In genomic region chr12:6167327-6168280, GRCh38 we compare ENCODE assay signal across 2 cellular contexts.
A peak's percentile ranks its signal among the peaks of the same experiment; 100 is the strongest.
TF ChIP-seq lines count a peak whose summit lies in the region.

No MANE protein-coding gene starts in this region.

TF ChIP-seq in SK-N-SH, 30 proteins besides CTCF, POLR2A, EP300 and RAD21 (continued from another document):
- TF ChIP-seq, protein P1, sequence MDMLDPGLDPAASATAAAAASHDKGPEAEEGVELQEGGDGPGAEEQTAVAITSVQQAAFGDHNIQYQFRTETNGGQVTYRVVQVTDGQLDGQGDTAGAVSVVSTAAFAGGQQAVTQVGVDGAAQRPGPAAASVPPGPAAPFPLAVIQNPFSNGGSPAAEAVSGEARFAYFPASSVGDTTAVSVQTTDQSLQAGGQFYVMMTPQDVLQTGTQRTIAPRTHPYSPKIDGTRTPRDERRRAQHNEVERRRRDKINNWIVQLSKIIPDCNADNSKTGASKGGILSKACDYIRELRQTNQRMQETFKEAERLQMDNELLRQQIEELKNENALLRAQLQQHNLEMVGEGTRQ (IDR thresholded peaks at IDR 0.05; ENCODE audit: borderline replicate concordance, low read depth, low read length), result no peak
- TF ChIP-seq TCF12 (IDR thresholded peaks at IDR 0.05), result peak; percentile 83
- peak; percentile 54; the same call in 1 of the 2 replicates for TF ChIP-seq POLR2AphosphoS5 (IDR thresholded peaks at IDR 0.05; ENCODE audit: low read depth, low read length)
- TF ChIP-seq, protein P2, sequence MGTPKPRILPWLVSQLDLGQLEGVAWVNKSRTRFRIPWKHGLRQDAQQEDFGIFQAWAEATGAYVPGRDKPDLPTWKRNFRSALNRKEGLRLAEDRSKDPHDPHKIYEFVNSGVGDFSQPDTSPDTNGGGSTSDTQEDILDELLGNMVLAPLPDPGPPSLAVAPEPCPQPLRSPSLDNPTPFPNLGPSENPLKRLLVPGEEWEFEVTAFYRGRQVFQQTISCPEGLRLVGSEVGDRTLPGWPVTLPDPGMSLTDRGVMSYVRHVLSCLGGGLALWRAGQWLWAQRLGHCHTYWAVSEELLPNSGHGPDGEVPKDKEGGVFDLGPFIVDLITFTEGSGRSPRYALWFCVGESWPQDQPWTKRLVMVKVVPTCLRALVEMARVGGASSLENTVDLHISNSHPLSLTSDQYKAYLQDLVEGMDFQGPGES (IDR thresholded peaks at IDR 0.05; ENCODE audit: low read depth, low read length), result no peak
- TF ChIP-seq YY1 (IDR thresholded peaks at IDR 0.05; ENCODE audit: low read depth), result 0 out of 2 replicates have a peak, but pooled peaks have one; percentile 44
- no peak for TF ChIP-seq USF1 (IDR thresholded peaks at IDR 0.05; ENCODE audit: borderline replicate concordance, low read depth)
- TF ChIP-seq FOSL2 (IDR thresholded peaks at IDR 0.05; ENCODE audit: borderline replicate concordance, low read depth), result peak; percentile 98
- no peak for TF ChIP-seq FOXJ3 (CRISPR knock-in tag; IDR thresholded peaks at IDR 0.05)
- no peak for TF ChIP-seq EZH2phosphoT487 (IDR thresholded peaks at IDR 0.05; ENCODE audit: borderline replicate concordance, low read depth)
- TF ChIP-seq FOXM1 (IDR thresholded peaks at IDR 0.05; ENCODE audit: low read depth), result no peak
- peak; percentile 70; the same call in 1 of the 2 replicates for TF ChIP-seq RXRA (IDR thresholded peaks at IDR 0.05; ENCODE audit: borderline replicate concordance, low read depth)
- no peak for TF ChIP-seq MXI1 (IDR thresholded peaks at IDR 0.05; ENCODE audit: low read depth, low read length)
- TF ChIP-seq RFX5 (IDR thresholded peaks at IDR 0.05; ENCODE audit: low read length), result no peak
- no peak for TF ChIP-seq GATA2 (CRISPR knock-in tag; IDR thresholded peaks at IDR 0.05)
- TF ChIP-seq ZBTB33 (IDR thresholded peaks at IDR 0.05; ENCODE audit: borderline replicate concordance, low read depth), result peak; percentile 31; the same call in 1 of the 2 replicates
- TF ChIP-seq, protein P3, sequence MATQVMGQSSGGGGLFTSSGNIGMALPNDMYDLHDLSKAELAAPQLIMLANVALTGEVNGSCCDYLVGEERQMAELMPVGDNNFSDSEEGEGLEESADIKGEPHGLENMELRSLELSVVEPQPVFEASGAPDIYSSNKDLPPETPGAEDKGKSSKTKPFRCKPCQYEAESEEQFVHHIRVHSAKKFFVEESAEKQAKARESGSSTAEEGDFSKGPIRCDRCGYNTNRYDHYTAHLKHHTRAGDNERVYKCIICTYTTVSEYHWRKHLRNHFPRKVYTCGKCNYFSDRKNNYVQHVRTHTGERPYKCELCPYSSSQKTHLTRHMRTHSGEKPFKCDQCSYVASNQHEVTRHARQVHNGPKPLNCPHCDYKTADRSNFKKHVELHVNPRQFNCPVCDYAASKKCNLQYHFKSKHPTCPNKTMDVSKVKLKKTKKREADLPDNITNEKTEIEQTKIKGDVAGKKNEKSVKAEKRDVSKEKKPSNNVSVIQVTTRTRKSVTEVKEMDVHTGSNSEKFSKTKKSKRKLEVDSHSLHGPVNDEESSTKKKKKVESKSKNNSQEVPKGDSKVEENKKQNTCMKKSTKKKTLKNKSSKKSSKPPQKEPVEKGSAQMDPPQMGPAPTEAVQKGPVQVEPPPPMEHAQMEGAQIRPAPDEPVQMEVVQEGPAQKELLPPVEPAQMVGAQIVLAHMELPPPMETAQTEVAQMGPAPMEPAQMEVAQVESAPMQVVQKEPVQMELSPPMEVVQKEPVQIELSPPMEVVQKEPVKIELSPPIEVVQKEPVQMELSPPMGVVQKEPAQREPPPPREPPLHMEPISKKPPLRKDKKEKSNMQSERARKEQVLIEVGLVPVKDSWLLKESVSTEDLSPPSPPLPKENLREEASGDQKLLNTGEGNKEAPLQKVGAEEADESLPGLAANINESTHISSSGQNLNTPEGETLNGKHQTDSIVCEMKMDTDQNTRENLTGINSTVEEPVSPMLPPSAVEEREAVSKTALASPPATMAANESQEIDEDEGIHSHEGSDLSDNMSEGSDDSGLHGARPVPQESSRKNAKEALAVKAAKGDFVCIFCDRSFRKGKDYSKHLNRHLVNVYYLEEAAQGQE (IDR thresholded peaks at IDR 0.05; ENCODE audit: low read depth, low read length), result no peak

TF ChIP-seq in WTC11, 78 proteins besides CTCF, POLR2A, EP300 and RAD21 (continued from another document):
- TF ChIP-seq, protein P4, sequence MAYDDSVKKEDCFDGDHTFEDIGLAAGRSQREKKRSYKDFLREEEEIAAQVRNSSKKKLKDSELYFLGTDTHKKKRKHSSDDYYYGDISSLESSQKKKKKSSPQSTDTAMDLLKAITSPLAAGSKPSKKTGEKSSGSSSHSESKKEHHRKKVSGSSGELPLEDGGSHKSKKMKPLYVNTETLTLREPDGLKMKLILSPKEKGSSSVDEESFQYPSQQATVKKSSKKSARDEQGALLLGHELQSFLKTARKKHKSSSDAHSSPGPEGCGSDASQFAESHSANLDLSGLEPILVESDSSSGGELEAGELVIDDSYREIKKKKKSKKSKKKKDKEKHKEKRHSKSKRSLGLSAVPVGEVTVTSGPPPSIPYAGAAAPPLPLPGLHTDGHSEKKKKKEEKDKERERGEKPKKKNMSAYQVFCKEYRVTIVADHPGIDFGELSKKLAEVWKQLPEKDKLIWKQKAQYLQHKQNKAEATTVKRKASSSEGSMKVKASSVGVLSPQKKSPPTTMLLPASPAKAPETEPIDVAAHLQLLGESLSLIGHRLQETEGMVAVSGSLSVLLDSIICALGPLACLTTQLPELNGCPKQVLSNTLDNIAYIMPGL (CRISPR knock-in tag; IDR thresholded peaks at IDR 0.05), result no peak
- TF ChIP-seq ATF1 (CRISPR knock-in tag; IDR thresholded peaks at IDR 0.05), result no peak
- no peak for TF ChIP-seq ZNF121 (CRISPR knock-in tag; IDR thresholded peaks at IDR 0.05)
- TF ChIP-seq, protein P5, sequence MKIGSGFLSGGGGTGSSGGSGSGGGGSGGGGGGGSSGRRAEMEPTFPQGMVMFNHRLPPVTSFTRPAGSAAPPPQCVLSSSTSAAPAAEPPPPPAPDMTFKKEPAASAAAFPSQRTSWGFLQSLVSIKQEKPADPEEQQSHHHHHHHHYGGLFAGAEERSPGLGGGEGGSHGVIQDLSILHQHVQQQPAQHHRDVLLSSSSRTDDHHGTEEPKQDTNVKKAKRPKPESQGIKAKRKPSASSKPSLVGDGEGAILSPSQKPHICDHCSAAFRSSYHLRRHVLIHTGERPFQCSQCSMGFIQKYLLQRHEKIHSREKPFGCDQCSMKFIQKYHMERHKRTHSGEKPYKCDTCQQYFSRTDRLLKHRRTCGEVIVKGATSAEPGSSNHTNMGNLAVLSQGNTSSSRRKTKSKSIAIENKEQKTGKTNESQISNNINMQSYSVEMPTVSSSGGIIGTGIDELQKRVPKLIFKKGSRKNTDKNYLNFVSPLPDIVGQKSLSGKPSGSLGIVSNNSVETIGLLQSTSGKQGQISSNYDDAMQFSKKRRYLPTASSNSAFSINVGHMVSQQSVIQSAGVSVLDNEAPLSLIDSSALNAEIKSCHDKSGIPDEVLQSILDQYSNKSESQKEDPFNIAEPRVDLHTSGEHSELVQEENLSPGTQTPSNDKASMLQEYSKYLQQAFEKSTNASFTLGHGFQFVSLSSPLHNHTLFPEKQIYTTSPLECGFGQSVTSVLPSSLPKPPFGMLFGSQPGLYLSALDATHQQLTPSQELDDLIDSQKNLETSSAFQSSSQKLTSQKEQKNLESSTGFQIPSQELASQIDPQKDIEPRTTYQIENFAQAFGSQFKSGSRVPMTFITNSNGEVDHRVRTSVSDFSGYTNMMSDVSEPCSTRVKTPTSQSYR (CRISPR knock-in tag; IDR thresholded peaks at IDR 0.05), result no peak
- no peak for TF ChIP-seq EMX1 (CRISPR knock-in tag; IDR thresholded peaks at IDR 0.05)
- no peak for TF ChIP-seq RELA (CRISPR knock-in tag; IDR thresholded peaks at IDR 0.05; ENCODE audit: borderline replicate concordance)
- TF ChIP-seq ZNF512 (CRISPR knock-in tag; IDR thresholded peaks at IDR 0.05; ENCODE audit: borderline replicate concordance), result no peak
- TF ChIP-seq CBFB (CRISPR knock-in tag; IDR thresholded peaks at IDR 0.05; ENCODE audit: low read depth), result no peak
- no peak for TF ChIP-seq JAZF1 (CRISPR knock-in tag; IDR thresholded peaks at IDR 0.05)
- TF ChIP-seq ATF3 (CRISPR knock-in tag; conservative IDR thresholded peaks at IDR 0.05), result no peak
- TF ChIP-seq USF1 (CRISPR knock-in tag; IDR thresholded peaks at IDR 0.05), result no peak
- no peak for TF ChIP-seq ZNF138 (CRISPR knock-in tag; conservative IDR thresholded peaks at IDR 0.05)
- TF ChIP-seq, protein P6, sequence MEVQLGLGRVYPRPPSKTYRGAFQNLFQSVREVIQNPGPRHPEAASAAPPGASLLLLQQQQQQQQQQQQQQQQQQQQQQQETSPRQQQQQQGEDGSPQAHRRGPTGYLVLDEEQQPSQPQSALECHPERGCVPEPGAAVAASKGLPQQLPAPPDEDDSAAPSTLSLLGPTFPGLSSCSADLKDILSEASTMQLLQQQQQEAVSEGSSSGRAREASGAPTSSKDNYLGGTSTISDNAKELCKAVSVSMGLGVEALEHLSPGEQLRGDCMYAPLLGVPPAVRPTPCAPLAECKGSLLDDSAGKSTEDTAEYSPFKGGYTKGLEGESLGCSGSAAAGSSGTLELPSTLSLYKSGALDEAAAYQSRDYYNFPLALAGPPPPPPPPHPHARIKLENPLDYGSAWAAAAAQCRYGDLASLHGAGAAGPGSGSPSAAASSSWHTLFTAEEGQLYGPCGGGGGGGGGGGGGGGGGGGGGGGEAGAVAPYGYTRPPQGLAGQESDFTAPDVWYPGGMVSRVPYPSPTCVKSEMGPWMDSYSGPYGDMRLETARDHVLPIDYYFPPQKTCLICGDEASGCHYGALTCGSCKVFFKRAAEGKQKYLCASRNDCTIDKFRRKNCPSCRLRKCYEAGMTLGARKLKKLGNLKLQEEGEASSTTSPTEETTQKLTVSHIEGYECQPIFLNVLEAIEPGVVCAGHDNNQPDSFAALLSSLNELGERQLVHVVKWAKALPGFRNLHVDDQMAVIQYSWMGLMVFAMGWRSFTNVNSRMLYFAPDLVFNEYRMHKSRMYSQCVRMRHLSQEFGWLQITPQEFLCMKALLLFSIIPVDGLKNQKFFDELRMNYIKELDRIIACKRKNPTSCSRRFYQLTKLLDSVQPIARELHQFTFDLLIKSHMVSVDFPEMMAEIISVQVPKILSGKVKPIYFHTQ (CRISPR knock-in tag; IDR thresholded peaks at IDR 0.05), result no peak
